13 cellular contexts compared by ENCODE assay signal in genomic region chr3:158152186-158152585, GRCh38. TPM values are rescaled to one million over a fixed set of nuclear protein-coding genes. Genes with fewer than 3 reads are reported as not detected.
DNase-seq lines count a peak whose midpoint lies in the region; ATAC-seq and TF ChIP-seq lines count a peak whose summit lies in the region.
"Had no signal": no experiment of that assay in that cellular context is flagged by ENCODE, and none has a peak within 500 bp of the region (broad histone marks: within the 10 kb centered on the region; RNA-seq: fewer than 3 reads in every experiment).

No MANE protein-coding gene starts in this region.

- H3K9me3 ChIP-seq in right atrium auricular region: no peaks in the 10 kb centered on the region
- no peaks in the 10 kb centered on the region for H3K9me3 ChIP-seq in testis

- intact Hi-C loops in left ventricle myocardium superior (cut with micrococcal nuclease) (no loop called here), testis (cut with DNase I; ENCODE audit: low total_unique reads) (no loop called here)

- DNase-seq in left ventricle myocardium superior: no peak
- DNase-seq in right atrium auricular region (ENCODE audit: low spot score): no peak
- peak; percentile 70 for DNase-seq in brain microvascular endothelial cell
- no peak for DNase-seq in DMS79 treated with DMSO at 0.1 percent for 48 hours (lab: John Stamatoyannopoulos, UW)
- no peak for DNase-seq in testis
- DNase-seq in NCI-H2107 (lab: John Stamatoyannopoulos, UW): no peak
- DNase-seq: activated CD4-positive, alpha-beta T cell treated with anti-CD3 and anti-CD28 coated beads for 1 hour; C1 segment of cervical spinal cord; NCI-H1105; RPMI8226; stimulated activated CD4-positive, alpha-beta T cell treated with anti-CD3 and anti-CD28 coated beads, Interleukin-4, amount 100 ng/mL, for 4 hours had no signal

- TF ChIP-seq CTCF in right atrium auricular region (IDR thresholded peaks at IDR 0.05): no peak
- TF ChIP-seq CTCF in brain microvascular endothelial cell (IDR thresholded peaks at IDR 0.05; ENCODE audit: low read depth, low read length, missing control alignments): no peak
- no peak for TF ChIP-seq CTCF in testis (IDR thresholded peaks at IDR 0.05)

- no peak for TF ChIP-seq POLR2A in testis (IDR thresholded peaks at IDR 0.05)

- H3K4me1 ChIP-seq in right atrium auricular region (no peaks in the 10 kb centered on the region), testis (no peaks in the 10 kb centered on the region)

- peak; percentile 69 for ATAC-seq in left ventricle myocardium superior
- peak; percentile 52 for ATAC-seq in HG03159 (IDR thresholded peaks at IDR 0.05; ENCODE audit: unreplicated experiment)
- ATAC-seq in GM21367 (IDR thresholded peaks at IDR 0.05; ENCODE audit: unreplicated experiment): no peak

- H3K27ac ChIP-seq in right atrium auricular region: peak overlapping the region in 1 of 2 donors; percentile 8
- H3K27ac ChIP-seq in brain microvascular endothelial cell: no peak overlapping the region
- H3K27ac ChIP-seq in testis: no peak overlapping the region

- in situ Hi-C loops in brain microvascular endothelial cell (cut with HindIII; ENCODE audit: low pct_ligation_motif_present, low sequenced_read_pairs): no loop called here

- H3K27me3 ChIP-seq in right atrium auricular region (no peaks in the 10 kb centered on the region), brain microvascular endothelial cell (replicated peaks) (no peaks in the 10 kb centered on the region), testis (no peaks in the 10 kb centered on the region)

- WGBS in testis, 2 donors: 83 to 89% methylated on average over 2 of the region's 2 CpGs

- H3K36me3 ChIP-seq in right atrium auricular region: no peaks in the 10 kb centered on the region
- no peaks in the 10 kb centered on the region for H3K36me3 ChIP-seq in brain microvascular endothelial cell (replicated peaks)
- no peaks in the 10 kb centered on the region for H3K36me3 ChIP-seq in testis (ENCODE audit: low read depth, missing control alignments)

- no peak overlapping the region for H3K4me3 ChIP-seq in right atrium auricular region
- H3K4me3 ChIP-seq in brain microvascular endothelial cell (ENCODE audit: low read depth, low read length): no peak overlapping the region
- H3K4me3 ChIP-seq in testis: no peak overlapping the region

RNA-seq across cellular contexts. Expression of gene RSRC1, which starts 42.3 kb away (rescaled TPM):
- total RNA-seq in left ventricle myocardium superior (20.6 TPM), right atrium auricular region (10 to 100 TPM; 24.8 to 42.5 TPM), testis (10 to 100 TPM; 43.8 to 53.3 TPM)
- polyA plus RNA-seq in testis (ENCODE audit: insufficient read depth, low read depth, low replicate concordance): 12.6 TPM

RNA-seq across cellular contexts. Expression of gene SHOX2, which starts 46.0 kb away (rescaled TPM):
- total RNA-seq in left ventricle myocardium superior: 0.87 TPM
- 1 to 10 TPM; 2.1 to 2.4 TPM for total RNA-seq in right atrium auricular region
- 1 to 10 TPM; 2.0 to 3.0 TPM for total RNA-seq in testis
- polyA plus RNA-seq in testis (ENCODE audit: insufficient read depth, low read depth, low replicate concordance): 3.2 TPM
